In the genomic region with DNA sequence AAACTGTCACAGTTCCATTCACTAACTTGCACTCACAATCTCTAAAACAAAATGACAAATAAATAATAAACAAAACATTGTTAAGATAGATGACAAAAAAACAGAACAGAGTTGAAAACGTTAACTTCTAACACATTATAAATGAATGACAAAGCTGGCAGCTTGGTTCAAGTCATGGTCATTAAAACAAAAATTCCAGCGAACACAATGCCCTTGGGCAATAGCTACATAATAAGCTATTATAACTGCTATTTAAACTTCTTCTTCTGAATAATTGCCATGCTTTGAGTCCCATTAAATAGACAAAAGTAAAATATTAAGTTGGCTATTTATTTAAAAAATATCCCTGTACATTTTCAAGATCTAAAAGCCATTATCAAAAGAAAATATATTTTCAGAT, we compare ENCODE assay signal across 29 cellular contexts. TPM values are rescaled to one million over a fixed set of nuclear protein-coding genes. Genes with fewer than 3 reads are reported as not detected.
DNase-seq lines count a peak whose midpoint lies in the region; ATAC-seq and TF ChIP-seq lines count a peak whose summit lies in the region.
"Had no signal": no experiment of that assay in that cellular context is flagged by ENCODE, and none has a peak within 500 bp of the region (broad histone marks: within the 10 kb centered on the region; RNA-seq: fewer than 3 reads in every experiment).

No MANE protein-coding gene starts in this region.

- H3K4me2 ChIP-seq in mammary epithelial cell (ENCODE audit: insufficient read depth, low read depth, low read length) (no peak overlapping the region), mesenchymal stem cell (ENCODE audit: low read length, poor library complexity, severe bottlenecking) (no peak overlapping the region), GM23248 (ENCODE audit: unreplicated experiment) (no peak overlapping the region)
- H3K4me2 ChIP-seq: GM23338 had no signal

- ATAC-seq in HG03457 (IDR thresholded peaks at IDR 0.05; ENCODE audit: unreplicated experiment): no peak
- ATAC-seq: activated T-cell treated with anti-CD3 and anti-CD28 coated beads, Interleukin-2, amount 50 U/mL, for 4 hours; GM23338; left cardiac atrium had no signal

- TF ChIP-seq CTCF in mammary epithelial cell (conservative IDR thresholded peaks at IDR 0.05 in 1 of 2, IDR thresholded peaks at IDR 0.05 in 1 of 2; ENCODE audit: extremely low read depth in 1 of 2, insufficient read depth in 1 of 2, low read depth in 1 of 2, low read length in 2 of 2): no peak
- no peak for TF ChIP-seq CTCF in breast epithelium (IDR thresholded peaks at IDR 0.05)
- TF ChIP-seq CTCF in esophagus squamous epithelium (IDR thresholded peaks at IDR 0.05): no peak
- no peak for TF ChIP-seq CTCF in HFFc6 (IDR thresholded peaks at IDR 0.05)

- H2BK120ac ChIP-seq in mesenchymal stem cell (ENCODE audit: low read depth, low read length): no peak overlapping the region

- H3F3A ChIP-seq in GM23248 (ENCODE audit: insufficient read depth): peaks cover 43% of the 10 kb centered on the region

- no peaks in the 10 kb centered on the region for H3K9me2 ChIP-seq in GM23248 (ENCODE audit: insufficient read depth)

- in situ Hi-C loops in mammary epithelial cell (cut with MboI; ENCODE audit: low sequenced_read_pairs in 2 of 2): no loop called here
- in situ Hi-C loops in GM23248 (cut with MboI): no loop called here

- H3K14ac ChIP-seq in mesenchymal stem cell (ENCODE audit: low read length in 2 of 2): no peak overlapping the region

- H3K4ac ChIP-seq in mesenchymal stem cell (ENCODE audit: low read depth in 1 of 2, low read length in 2 of 2): no peak overlapping the region

- H3K4me1 ChIP-seq in mammary epithelial cell (ENCODE audit: insufficient read depth, low read length) (no peaks in the 10 kb centered on the region), breast epithelium (no peaks in the 10 kb centered on the region), mesenchymal stem cell (ENCODE audit: control insufficient read depth, insufficient read depth, low read depth, low read length) (no peaks in the 10 kb centered on the region), GM23248 (ENCODE audit: insufficient read depth) (peaks cover 6% of the 10 kb centered on the region; the same call in 1 of the 2 replicates), esophagus squamous epithelium (peaks cover 0 to 9% (median 0%) of the 10 kb centered on the region in 3 donors)
- H3K4me1 ChIP-seq: prostate gland, testis had no signal

- no peak overlapping the region for H2BK15ac ChIP-seq in mesenchymal stem cell (ENCODE audit: low read depth, poor library complexity, severe bottlenecking)

- H3K27me3 Mint-ChIP-seq in HFFc6 (ENCODE audit: insufficient read depth): peaks cover 2% of the 10 kb centered on the region
- H3K27me3 Mint-ChIP-seq: CD8-positive, alpha-beta memory T cell; memory B cell had no signal

- H3K18ac ChIP-seq in mesenchymal stem cell (ENCODE audit: low read depth in 1 of 2, low read length in 2 of 2): no peak overlapping the region

- no peak overlapping the region for H3K4me3 Mint-ChIP-seq in HFFc6
- H3K4me3 Mint-ChIP-seq: activated T-cell treated with anti-CD3 and anti-CD28 coated beads, Interleukin-2, amount 50 U/mL, for 4 hours; CD8-positive, alpha-beta memory T cell; GM23338; memory B cell had no signal

- H3K27me3 ChIP-seq in mammary epithelial cell (ENCODE audit: insufficient read depth, low read length) (no peaks in the 10 kb centered on the region), breast epithelium (no peaks in the 10 kb centered on the region), mesenchymal stem cell (ENCODE audit: control insufficient read depth in 1 of 2, insufficient read depth in 1 of 2, low read length in 2 of 2) (no peaks in the 10 kb centered on the region), GM23248 (replicated peaks; ENCODE audit: insufficient read depth) (no peaks in the 10 kb centered on the region), esophagus squamous epithelium (no peaks in the 10 kb centered on the region)
- H3K27me3 ChIP-seq: BE2C, brain microvascular endothelial cell, sigmoid colon, testis had no signal

- DNase-seq in mammary epithelial cell (peak; percentile 1), breast epithelium (ENCODE audit: low spot score in 2 of 2) (no peak), SK-N-MC (ENCODE audit: low read depth, low spot score) (peak; percentile 53), mesenchymal stem cell (no peak), GM23248 (no peak), esophagus squamous epithelium (lab: John Stamatoyannopoulos, UW) (no peak), HFFc6 (no peak)
- DNase-seq: ACHN; activated CD4-positive, alpha-beta T cell treated with anti-CD3 and anti-CD28 coated beads for 1 hour; activated naive CD4-positive, alpha-beta T cell; activated T-cell treated with anti-CD3 and anti-CD28 coated beads, Interleukin-2, amount 50 U/mL, for 4 hours; BE2C; brain microvascular endothelial cell; CD8-positive, alpha-beta memory T cell; DMS153; left cardiac atrium; NCI-H2029 treated with DMSO at 0.1 percent for 48 hours; NCI-H226; NCI-H748 treated with DMSO at 0.1 percent for 48 hours; sigmoid colon; stimulated activated CD4-positive, alpha-beta T cell treated with anti-CD3 and anti-CD28 coated beads, Interleukin-15, amount 100 ng/mL, for 24 hours; stimulated activated naive CD4-positive, alpha-beta T cell; T-helper 2 cell; testis had no signal

- BruUV-seq in mammary epithelial cell (replicated peaks; lab: Mats Ljungman, UMichigan): no TSS peak

- no peak overlapping the region for H3K9ac ChIP-seq in mammary epithelial cell (ENCODE audit: insufficient read depth, low read length)
- H3K9ac ChIP-seq in SK-N-MC (ENCODE audit: insufficient read length): no peak overlapping the region
- H3K9ac ChIP-seq in mesenchymal stem cell (ENCODE audit: low read length): peak overlapping the region; percentile 18
- no peak overlapping the region for H3K9ac ChIP-seq in GM23248

- H2AK5ac ChIP-seq in mesenchymal stem cell (ENCODE audit: low read length, severe bottlenecking): no peak overlapping the region

- peaks cover 3% of the 10 kb centered on the region for H3K79me1 ChIP-seq in mesenchymal stem cell (replicated peaks; ENCODE audit: low read length, poor library complexity, severe bottlenecking)

- H2BK12ac ChIP-seq in mesenchymal stem cell (ENCODE audit: low read length in 2 of 2): no peak overlapping the region

- no peak for TF ChIP-seq POLR2A in breast epithelium (IDR thresholded peaks at IDR 0.05)
- no peak for TF ChIP-seq POLR2A in esophagus squamous epithelium (IDR thresholded peaks at IDR 0.05)

- no peak overlapping the region for H3K27ac Mint-ChIP-seq in HFFc6

- H3K9me3 ChIP-seq in mammary epithelial cell (replicated peaks; ENCODE audit: insufficient read depth, low read length) (no peaks in the 10 kb centered on the region), breast epithelium (no peaks in the 10 kb centered on the region), SK-N-MC (ENCODE audit: low read depth, low read length) (no peaks in the 10 kb centered on the region), mesenchymal stem cell (ENCODE audit: control insufficient read depth, low read length) (no peaks in the 10 kb centered on the region), GM23248 (ENCODE audit: low read depth) (no peaks in the 10 kb centered on the region), esophagus squamous epithelium (no peaks in the 10 kb centered on the region)
- H3K9me3 ChIP-seq: BE2C, prostate gland, sigmoid colon, testis had no signal

- CTCF ChIA-PET in mammary epithelial cell (lab: Charles Lee; ENCODE audit: low non-redundant PET): no interaction called here

- H3K4me1 Mint-ChIP-seq in HFFc6 (ENCODE audit: low read depth): peaks cover 24% of the 10 kb centered on the region
- H3K4me1 Mint-ChIP-seq: GM23338 had no signal

- H2AFZ ChIP-seq in mammary epithelial cell (ENCODE audit: low read depth, low read length) (no peak overlapping the region), mesenchymal stem cell (ENCODE audit: low read depth, low read length) (no peak overlapping the region), GM23248 (no peak overlapping the region)
- H2AFZ ChIP-seq: GM23338 had no signal

- H3K4me3 ChIP-seq in mammary epithelial cell (replicated peaks in 1 of 3; ENCODE audit: insufficient read depth in 1 of 3, low read depth in 2 of 3, low read length in 3 of 3): no peak overlapping the region
- no peak overlapping the region for H3K4me3 ChIP-seq in breast epithelium
- H3K4me3 ChIP-seq in SK-N-MC: peak overlapping the region; percentile 7; the same call in 1 of the 2 replicates
- H3K4me3 ChIP-seq in mesenchymal stem cell (ENCODE audit: insufficient read depth in 1 of 2, low read depth in 1 of 2, low read length in 2 of 2): no peak overlapping the region
- no peak overlapping the region for H3K4me3 ChIP-seq in GM23248
- H3K4me3 ChIP-seq in esophagus squamous epithelium: no peak overlapping the region
- H3K4me3 ChIP-seq: GM23338, prostate gland, sigmoid colon, testis had no signal

- H3K79me2 ChIP-seq in mammary epithelial cell (ENCODE audit: insufficient read depth, low read length) (peaks cover 43% of the 10 kb centered on the region), GM23248 (ENCODE audit: insufficient read depth) (peaks cover 100% of the 10 kb centered on the region)

- no peaks in the 10 kb centered on the region for H4K20me1 ChIP-seq in mammary epithelial cell (ENCODE audit: insufficient read depth, low read length)
- H4K20me1 ChIP-seq in GM23248 (ENCODE audit: insufficient read depth): no peaks in the 10 kb centered on the region

- H3K9me3 Mint-ChIP-seq in HFFc6: no peaks in the 10 kb centered on the region
- H3K9me3 Mint-ChIP-seq: activated T-cell treated with anti-CD3 and anti-CD28 coated beads, Interleukin-2, amount 50 U/mL, for 4 hours; CD8-positive, alpha-beta memory T cell; GM23338; memory B cell had no signal

- H3K27ac ChIP-seq in mammary epithelial cell (ENCODE audit: insufficient read depth, low read depth, low read length) (no peak overlapping the region), breast epithelium (no peak overlapping the region), SK-N-MC (peak overlapping the region; percentile 68), mesenchymal stem cell (ENCODE audit: low read length, poor library complexity, severe bottlenecking) (no peak overlapping the region), GM23248 (no peak overlapping the region), esophagus squamous epithelium (no peak overlapping the region)
- H3K27ac ChIP-seq: brain microvascular endothelial cell, epithelial cell of prostate, prostate gland, sigmoid colon, testis had no signal

- H3K36me3 ChIP-seq in mammary epithelial cell (ENCODE audit: insufficient read depth, low read length) (peaks cover 34% of the 10 kb centered on the region), breast epithelium (peaks cover 4% of the 10 kb centered on the region), SK-N-MC (ENCODE audit: insufficient read depth, low read length) (peaks cover 25% of the 10 kb centered on the region), mesenchymal stem cell (ENCODE audit: control insufficient read depth in 1 of 2, insufficient read depth in 2 of 2, low read depth in 1 of 2, low read length in 2 of 2) (peaks cover 9 to 86% of the 10 kb centered on the region in 2 experiments), GM23248 (ENCODE audit: low read depth) (peaks cover 67% of the 10 kb centered on the region), esophagus squamous epithelium (peaks cover 4 to 84% (median 4%) of the 10 kb centered on the region in 3 donors)

- intact Hi-C loops in mammary epithelial cell (cut with micrococcal nuclease) (no loop called here), breast epithelium (cut with DNase I; ENCODE audit: low total_unique reads) (no loop called here), esophagus squamous epithelium (cut with DNase I) (no loop called here)

- no peak overlapping the region for H4K91ac ChIP-seq in mesenchymal stem cell (ENCODE audit: low read length)

- H3K23ac ChIP-seq in mesenchymal stem cell (ENCODE audit: low read length in 2 of 2): no peak overlapping the region

- dilution Hi-C loops in mammary epithelial cell (cut with HindIII; ENCODE audit: low sequenced_read_pairs): no loop called here

- no peak overlapping the region for H2BK5ac ChIP-seq in mesenchymal stem cell (ENCODE audit: low read depth, low read length, poor library complexity, severe bottlenecking)

- H3K36me3 Mint-ChIP-seq in HFFc6 (ENCODE audit: low read depth): peaks cover 23% of the 10 kb centered on the region

- H4K8ac ChIP-seq in mesenchymal stem cell (ENCODE audit: low read length): no peak overlapping the region

- WGBS in mammary epithelial cell (ENCODE audit: low coverage, missing lambda C conversion rate): 4% methylated on average over 2 of the region's 2 CpGs
- 90% methylated on average over 2 of the region's 2 CpGs for WGBS in mesenchymal stem cell
- WGBS in GM23248 (ENCODE audit: low coverage in 1 of 2, low lambda C conversion rate in 2 of 2, missing lambda C conversion rate in 2 of 2), 2 experiments: 74 to 79% methylated on average over 2 of the region's 2 CpGs
- 30 to 31% methylated on average over 2 of the region's 2 CpGs for WGBS in esophagus squamous epithelium, 2 donors

RNA-seq across cellular contexts. Expression of gene PICALM, which starts 54.7 kb away (rescaled TPM):
- total RNA-seq in mammary epithelial cell: 100 to 1,000 TPM; 179 to 329 TPM
- 146 TPM for polyA plus RNA-seq in mammary epithelial cell
- polyA minus RNA-seq in mammary epithelial cell: 265 TPM
- 100 to 1,000 TPM; 327 to 336 (median 328) TPM for total RNA-seq in breast epithelium
- 136 TPM for polyA plus RNA-seq in mesenchymal stem cell (2013, experiment 1 of 2)
- polyA plus RNA-seq in mesenchymal stem cell (2013, experiment 2 of 2): 139 TPM
- total RNA-seq in GM23248 (2014; rRNA removed; shearing (Covaris generic)): 277 and 310 TPM in 2 replicates
- 69.7 and 73.2 TPM in 2 replicates for polyA plus RNA-seq in GM23248 (2016; fragmentation: Nextera tagmentation; extraction: Ambion mirVana)
- 100 to 1,000 TPM; 128 to 196 (median 143) TPM for total RNA-seq in esophagus squamous epithelium
- 100 to 1,000 TPM; 193 to 267 (median 244) TPM for total RNA-seq in HFFc6 (2021; fragmentation: NEBNext Ultra II Directional; extraction: Animal tissue kit (Norgen Biotek cat#: 25700))

Comparison
In these comparisons a context has a peak if more than half of its experiments do, and no peak if none do; other contexts are left out.
1. DNase-seq: peak in mammary epithelial cell (single experiment) and SK-N-MC (single experiment); none in breast epithelium (0 of 2), mesenchymal stem cell (single experiment), GM23248 (single experiment), esophagus squamous epithelium (single experiment) and HFFc6 (single experiment).